ENCODE assay signal across 1 cellular context in the genomic region with DNA sequence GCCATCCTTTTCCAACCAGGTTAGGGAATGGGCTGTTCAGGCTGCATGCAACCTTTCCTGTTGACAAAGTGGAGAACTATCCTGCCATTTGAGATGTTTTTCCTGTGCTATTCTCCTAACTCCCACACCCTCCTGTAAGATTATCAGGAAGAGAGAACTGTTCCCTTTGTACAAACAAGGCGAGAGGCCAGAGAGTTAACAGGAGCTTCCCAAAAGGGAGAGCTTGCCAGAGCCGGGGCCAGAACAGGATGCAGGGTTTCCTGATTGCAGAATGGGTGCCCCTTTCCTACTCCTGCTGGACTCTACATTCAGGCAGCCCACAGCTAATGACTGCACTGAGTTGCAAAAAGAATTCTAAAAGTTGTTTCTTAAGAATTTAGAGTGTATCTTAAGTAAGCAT.
TF ChIP-seq lines count a peak whose summit lies in the region.

No MANE protein-coding gene starts in this region.

TF ChIP-seq in GM23338, 12 proteins besides CTCF, POLR2A, EP300 and RAD21:
- TF ChIP-seq, protein P1, sequence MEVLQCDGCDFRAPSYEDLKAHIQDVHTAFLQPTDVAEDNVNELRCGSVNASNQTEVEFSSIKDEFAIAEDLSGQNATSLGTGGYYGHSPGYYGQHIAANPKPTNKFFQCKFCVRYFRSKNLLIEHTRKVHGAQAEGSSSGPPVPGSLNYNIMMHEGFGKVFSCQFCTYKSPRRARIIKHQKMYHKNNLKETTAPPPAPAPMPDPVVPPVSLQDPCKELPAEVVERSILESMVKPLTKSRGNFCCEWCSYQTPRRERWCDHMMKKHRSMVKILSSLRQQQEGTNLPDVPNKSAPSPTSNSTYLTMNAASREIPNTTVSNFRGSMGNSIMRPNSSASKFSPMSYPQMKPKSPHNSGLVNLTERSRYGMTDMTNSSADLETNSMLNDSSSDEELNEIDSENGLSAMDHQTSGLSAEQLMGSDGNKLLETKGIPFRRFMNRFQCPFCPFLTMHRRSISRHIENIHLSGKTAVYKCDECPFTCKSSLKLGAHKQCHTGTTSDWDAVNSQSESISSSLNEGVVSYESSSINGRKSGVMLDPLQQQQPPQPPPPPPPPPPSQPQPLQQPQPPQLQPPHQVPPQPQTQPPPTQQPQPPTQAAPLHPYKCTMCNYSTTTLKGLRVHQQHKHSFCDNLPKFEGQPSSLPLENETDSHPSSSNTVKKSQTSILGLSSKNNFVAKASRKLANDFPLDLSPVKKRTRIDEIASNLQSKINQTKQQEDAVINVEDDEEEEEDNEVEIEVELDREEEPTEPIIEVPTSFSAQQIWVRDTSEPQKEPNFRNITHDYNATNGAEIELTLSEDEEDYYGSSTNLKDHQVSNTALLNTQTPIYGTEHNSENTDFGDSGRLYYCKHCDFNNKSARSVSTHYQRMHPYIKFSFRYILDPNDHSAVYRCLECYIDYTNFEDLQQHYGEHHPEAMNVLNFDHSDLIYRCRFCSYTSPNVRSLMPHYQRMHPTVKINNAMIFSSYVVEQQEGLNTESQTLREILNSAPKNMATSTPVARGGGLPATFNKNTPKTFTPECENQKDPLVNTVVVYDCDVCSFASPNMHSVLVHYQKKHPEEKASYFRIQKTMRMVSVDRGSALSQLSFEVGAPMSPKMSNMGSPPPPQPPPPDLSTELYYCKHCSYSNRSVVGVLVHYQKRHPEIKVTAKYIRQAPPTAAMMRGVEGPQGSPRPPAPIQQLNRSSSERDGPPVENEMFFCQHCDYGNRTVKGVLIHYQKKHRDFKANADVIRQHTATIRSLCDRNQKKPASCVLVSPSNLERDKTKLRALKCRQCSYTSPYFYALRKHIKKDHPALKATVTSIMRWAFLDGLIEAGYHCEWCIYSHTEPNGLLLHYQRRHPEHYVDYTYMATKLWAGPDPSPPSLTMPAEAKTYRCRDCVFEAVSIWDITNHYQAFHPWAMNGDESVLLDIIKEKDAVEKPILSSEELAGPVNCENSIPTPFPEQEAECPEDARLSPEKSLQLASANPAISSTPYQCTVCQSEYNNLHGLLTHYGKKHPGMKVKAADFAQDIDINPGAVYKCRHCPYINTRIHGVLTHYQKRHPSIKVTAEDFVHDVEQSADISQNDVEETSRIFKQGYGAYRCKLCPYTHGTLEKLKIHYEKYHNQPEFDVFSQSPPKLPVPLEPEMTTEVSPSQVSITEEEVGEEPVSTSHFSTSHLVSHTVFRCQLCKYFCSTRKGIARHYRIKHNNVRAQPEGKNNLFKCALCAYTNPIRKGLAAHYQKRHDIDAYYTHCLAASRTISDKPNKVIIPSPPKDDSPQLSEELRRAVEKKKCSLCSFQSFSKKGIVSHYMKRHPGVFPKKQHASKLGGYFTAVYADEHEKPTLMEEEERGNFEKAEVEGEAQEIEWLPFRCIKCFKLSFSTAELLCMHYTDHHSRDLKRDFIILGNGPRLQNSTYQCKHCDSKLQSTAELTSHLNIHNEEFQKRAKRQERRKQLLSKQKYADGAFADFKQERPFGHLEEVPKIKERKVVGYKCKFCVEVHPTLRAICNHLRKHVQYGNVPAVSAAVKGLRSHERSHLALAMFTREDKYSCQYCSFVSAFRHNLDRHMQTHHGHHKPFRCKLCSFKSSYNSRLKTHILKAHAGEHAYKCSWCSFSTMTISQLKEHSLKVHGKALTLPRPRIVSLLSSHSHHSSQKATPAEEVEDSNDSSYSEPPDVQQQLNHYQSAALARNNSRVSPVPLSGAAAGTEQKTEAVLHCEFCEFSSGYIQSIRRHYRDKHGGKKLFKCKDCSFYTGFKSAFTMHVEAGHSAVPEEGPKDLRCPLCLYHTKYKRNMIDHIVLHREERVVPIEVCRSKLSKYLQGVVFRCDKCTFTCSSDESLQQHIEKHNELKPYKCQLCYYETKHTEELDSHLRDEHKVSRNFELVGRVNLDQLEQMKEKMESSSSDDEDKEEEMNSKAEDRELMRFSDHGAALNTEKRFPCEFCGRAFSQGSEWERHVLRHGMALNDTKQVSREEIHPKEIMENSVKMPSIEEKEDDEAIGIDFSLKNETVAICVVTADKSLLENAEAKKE (CRISPR knock-in tag; IDR thresholded peaks at IDR 0.05), result no peak
- no peak for TF ChIP-seq CREB1 (CRISPR knock-in tag; IDR thresholded peaks at IDR 0.05; ENCODE audit: low read depth)
